ENCODE assay signal across 1 cellular context in the genomic region with DNA sequence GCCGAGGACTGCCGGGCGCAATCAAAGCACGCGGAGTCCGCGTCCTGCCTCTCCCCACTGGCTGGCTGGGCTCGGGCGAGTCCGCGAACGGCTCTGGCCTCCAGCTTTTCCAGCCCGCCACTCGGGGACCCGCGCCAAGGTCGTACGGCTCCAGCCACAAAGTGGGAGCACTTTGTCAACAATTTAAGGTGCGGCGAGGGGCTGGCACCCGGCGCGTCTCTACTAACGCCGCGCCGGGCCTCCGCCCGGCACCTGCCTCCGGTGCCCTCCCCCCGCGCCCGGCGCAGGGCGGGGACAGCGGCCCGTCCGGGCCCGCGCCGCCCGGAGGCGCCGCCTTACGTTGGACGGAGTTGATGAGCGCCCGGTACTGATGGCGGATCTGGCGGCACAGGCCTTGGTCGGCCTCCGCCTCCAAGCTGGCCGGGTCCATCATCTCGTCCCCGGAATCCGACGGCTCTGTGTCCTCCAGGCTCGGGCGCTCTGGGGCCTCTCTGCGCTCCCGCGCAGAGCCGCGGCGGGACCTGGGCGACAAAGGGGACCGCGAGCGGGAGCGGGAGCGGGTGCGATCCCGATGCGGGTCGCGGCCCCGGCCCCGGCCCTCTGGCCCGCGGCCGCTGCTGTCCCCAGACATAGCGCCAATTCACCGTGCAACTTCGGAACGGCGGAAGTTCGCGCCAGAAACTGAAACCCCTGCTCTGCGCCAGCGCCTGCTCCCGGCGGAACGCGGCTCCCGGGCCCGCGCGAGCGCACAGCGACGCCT.
TF ChIP-seq lines count a peak whose summit lies in the region.

A gene with protein sequence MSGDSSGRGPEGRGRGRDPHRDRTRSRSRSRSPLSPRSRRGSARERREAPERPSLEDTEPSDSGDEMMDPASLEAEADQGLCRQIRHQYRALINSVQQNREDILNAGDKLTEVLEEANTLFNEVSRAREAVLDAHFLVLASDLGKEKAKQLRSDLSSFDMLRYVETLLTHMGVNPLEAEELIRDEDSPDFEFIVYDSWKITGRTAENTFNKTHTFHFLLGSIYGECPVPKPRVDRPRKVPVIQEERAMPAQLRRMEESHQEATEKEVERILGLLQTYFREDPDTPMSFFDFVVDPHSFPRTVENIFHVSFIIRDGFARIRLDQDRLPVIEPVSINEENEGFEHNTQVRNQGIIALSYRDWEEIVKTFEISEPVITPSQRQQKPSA (minus strand): TSS at position 683 of the 760 bp plus-strand sequence. CDS start 52 bp downstream, at position 631.

TF ChIP-seq in HepG2, 621 proteins besides CTCF, POLR2A, EP300 and RAD21 (continued from another document and continues in another):
- TF ChIP-seq, protein P1, sequence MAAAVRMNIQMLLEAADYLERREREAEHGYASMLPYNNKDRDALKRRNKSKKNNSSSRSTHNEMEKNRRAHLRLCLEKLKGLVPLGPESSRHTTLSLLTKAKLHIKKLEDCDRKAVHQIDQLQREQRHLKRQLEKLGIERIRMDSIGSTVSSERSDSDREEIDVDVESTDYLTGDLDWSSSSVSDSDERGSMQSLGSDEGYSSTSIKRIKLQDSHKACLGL (CRISPR knock-in tag; IDR thresholded peaks at IDR 0.05): peak; percentile 85
- peak; percentile 30; the same call in 1 of the 2 replicates for TF ChIP-seq KLF12 (CRISPR knock-in tag; IDR thresholded peaks at IDR 0.05; ENCODE audit: borderline replicate concordance)
- TF ChIP-seq ZBTB7B (CRISPR knock-in tag; IDR thresholded peaks at IDR 0.05): no peak
- TF ChIP-seq SOX5 (CRISPR knock-in tag; IDR thresholded peaks at IDR 0.05; ENCODE audit: borderline replicate concordance): no peak
- peak; percentile 86 for TF ChIP-seq PTBP1 (IDR thresholded peaks at IDR 0.05; ENCODE audit: low read depth, low read length, poor library complexity, severe bottlenecking)
- TF ChIP-seq GFI1 (CRISPR knock-in tag; IDR thresholded peaks at IDR 0.05; ENCODE audit: borderline replicate concordance): peak; percentile 57; the same call in 1 of the 2 replicates
- TF ChIP-seq PHF20 (CRISPR knock-in tag; IDR thresholded peaks at IDR 0.05): peak; percentile 73
- TF ChIP-seq, protein P2, sequence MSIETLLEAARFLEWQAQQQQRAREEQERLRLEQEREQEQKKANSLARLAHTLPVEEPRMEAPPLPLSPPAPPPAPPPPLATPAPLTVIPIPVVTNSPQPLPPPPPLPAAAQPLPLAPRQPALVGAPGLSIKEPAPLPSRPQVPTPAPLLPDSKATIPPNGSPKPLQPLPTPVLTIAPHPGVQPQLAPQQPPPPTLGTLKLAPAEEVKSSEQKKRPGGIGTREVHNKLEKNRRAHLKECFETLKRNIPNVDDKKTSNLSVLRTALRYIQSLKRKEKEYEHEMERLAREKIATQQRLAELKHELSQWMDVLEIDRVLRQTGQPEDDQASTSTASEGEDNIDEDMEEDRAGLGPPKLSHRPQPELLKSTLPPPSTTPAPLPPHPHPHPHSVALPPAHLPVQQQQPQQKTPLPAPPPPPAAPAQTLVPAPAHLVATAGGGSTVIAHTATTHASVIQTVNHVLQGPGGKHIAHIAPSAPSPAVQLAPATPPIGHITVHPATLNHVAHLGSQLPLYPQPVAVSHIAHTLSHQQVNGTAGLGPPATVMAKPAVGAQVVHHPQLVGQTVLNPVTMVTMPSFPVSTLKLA (IDR thresholded peaks at IDR 0.05): no peak
- TF ChIP-seq NR3C1 (CRISPR knock-in tag; IDR thresholded peaks at IDR 0.05): no peak
- no peak for TF ChIP-seq ZNF567 (CRISPR knock-in tag; IDR thresholded peaks at IDR 0.05; ENCODE audit: borderline replicate concordance)
- peak; percentile 47; the same call in 1 of the 2 replicates for TF ChIP-seq NFKB2 (CRISPR knock-in tag; IDR thresholded peaks at IDR 0.05; ENCODE audit: borderline replicate concordance)
- TF ChIP-seq SOX13 (IDR thresholded peaks at IDR 0.05): no peak
- TF ChIP-seq SOX13 (CRISPR knock-in tag; conservative IDR thresholded peaks at IDR 0.05 in 1 of 2, IDR thresholded peaks at IDR 0.05 in 1 of 2): peak in 1 of 2 experiments; percentile 13; a peak in 2 of 4 replicates
- no peak for TF ChIP-seq LRRFIP1 (CRISPR knock-in tag; conservative IDR thresholded peaks at IDR 0.05)
- peak; percentile 78; the same call in 1 of the 2 replicates for TF ChIP-seq ZNF543 (CRISPR knock-in tag; IDR thresholded peaks at IDR 0.05)
- TF ChIP-seq CEBPB (IDR thresholded peaks at IDR 0.05; ENCODE audit: borderline replicate concordance, low read depth, low read length): no peak
- peak; percentile 45 for TF ChIP-seq ZBTB43 (CRISPR knock-in tag; conservative IDR thresholded peaks at IDR 0.05)
- TF ChIP-seq HMGXB4 (CRISPR knock-in tag; IDR thresholded peaks at IDR 0.05; ENCODE audit: borderline replicate concordance in 1 of 2, low read depth in 1 of 2): peak; percentile 89 to 98
- no peak for TF ChIP-seq TERF1 (CRISPR knock-in tag; IDR thresholded peaks at IDR 0.05)
- TF ChIP-seq SAFB2 (CRISPR knock-in tag; IDR thresholded peaks at IDR 0.05; ENCODE audit: borderline replicate concordance, low read depth): no peak
- TF ChIP-seq ZNF20 (CRISPR knock-in tag; IDR thresholded peaks at IDR 0.05): no peak
- peak; percentile 37; the same call in 1 of the 2 replicates for TF ChIP-seq ZBTB20 (CRISPR knock-in tag; IDR thresholded peaks at IDR 0.05; ENCODE audit: borderline replicate concordance, low read depth)
- no peak for TF ChIP-seq HNRNPH1 (optimal IDR thresholded peaks at IDR 0.05; ENCODE audit: low read depth, low read length)
- TF ChIP-seq ZBTB26 (CRISPR knock-in tag; IDR thresholded peaks at IDR 0.05; ENCODE audit: borderline replicate concordance): no peak
- TF ChIP-seq MXD3 (CRISPR knock-in tag; IDR thresholded peaks at IDR 0.05): peak; percentile 27
- no peak for TF ChIP-seq DPF2 (CRISPR knock-in tag; IDR thresholded peaks at IDR 0.05; ENCODE audit: borderline replicate concordance, low read depth)
- 0 out of 2 replicates have a peak, but pooled peaks have one; percentile 6 for TF ChIP-seq HDAC2 (CRISPR knock-in tag; IDR thresholded peaks at IDR 0.05)
- peak; percentile 50 for TF ChIP-seq SALL2 (CRISPR knock-in tag; IDR thresholded peaks at IDR 0.05)
- no peak for TF ChIP-seq HNF1A (IDR thresholded peaks at IDR 0.05; ENCODE audit: low read depth)
- peak; percentile 29; the same call in 1 of the 2 replicates for TF ChIP-seq HNF1A (CRISPR knock-in tag; IDR thresholded peaks at IDR 0.05; ENCODE audit: borderline replicate concordance)
- no peak for TF ChIP-seq MED13 (CRISPR knock-in tag; IDR thresholded peaks at IDR 0.05)
- TF ChIP-seq SNAPC2 (CRISPR knock-in tag; IDR thresholded peaks at IDR 0.05): 0 out of 2 replicates have a peak, but pooled peaks have one; percentile 76
- TF ChIP-seq ZFX (CRISPR knock-in tag; IDR thresholded peaks at IDR 0.05; ENCODE audit: low read depth): peak; percentile 89
- peak; percentile 85; the same call in 1 of the 2 replicates for TF ChIP-seq YEATS4 (CRISPR knock-in tag; IDR thresholded peaks at IDR 0.05; ENCODE audit: borderline replicate concordance)
- 0 out of 2 replicates have a peak, but pooled peaks have one; percentile 11 for TF ChIP-seq ZNF335 (CRISPR knock-in tag; IDR thresholded peaks at IDR 0.05)
- 0 out of 2 replicates have a peak, but pooled peaks have one; percentile 22 for TF ChIP-seq IRX3 (CRISPR knock-in tag; IDR thresholded peaks at IDR 0.05; ENCODE audit: borderline replicate concordance, low read depth)
- 0 out of 2 replicates have a peak, but pooled peaks have one; percentile 46 for TF ChIP-seq TMF1 (CRISPR knock-in tag; IDR thresholded peaks at IDR 0.05; ENCODE audit: low read depth)
- TF ChIP-seq ZNF878 (CRISPR knock-in tag; IDR thresholded peaks at IDR 0.05): peak; percentile 76; the same call in 1 of the 2 replicates
- TF ChIP-seq CCDC6 (CRISPR knock-in tag; IDR thresholded peaks at IDR 0.05): peak; percentile 82
- TF ChIP-seq NFATC3 (CRISPR knock-in tag; IDR thresholded peaks at IDR 0.05): no peak
- 0 out of 2 replicates have a peak, but pooled peaks have one; percentile 71 for TF ChIP-seq HIVEP1 (CRISPR knock-in tag; IDR thresholded peaks at IDR 0.05)
- no peak; the same call in 1 of the 2 replicates for TF ChIP-seq NCOA2 (CRISPR knock-in tag; IDR thresholded peaks at IDR 0.05)
